8 cellular contexts compared by ENCODE assay signal in genomic region chr20:37901667-37902503, GRCh38. TPM values are rescaled to one million over a fixed set of nuclear protein-coding genes. Genes with fewer than 3 reads are reported as not detected.
DNase-seq lines count a peak whose midpoint lies in the region; ATAC-seq and TF ChIP-seq lines count a peak whose summit lies in the region.

No MANE protein-coding gene starts in this region.

- no peak overlapping the region for H2AK5ac ChIP-seq in trophoblast cell (ENCODE audit: low read length)

- H3K4me3 Mint-ChIP-seq in activated naive CD4-positive, alpha-beta T cell treated with anti-CD3 and anti-CD28 coated beads, Interleukin-2, amount 10 ng/mL, durations not matched to agents 7 days and 5 days, result no peak overlapping the region

- H3K36me3 ChIP-seq in WERI-Rb-1 (no peaks in the 10 kb centered on the region), trophoblast cell (ENCODE audit: control insufficient read depth in 1 of 2, insufficient read depth in 2 of 2, low read length in 2 of 2) (no peaks in the 10 kb centered on the region)

- no peaks in the 10 kb centered on the region for H3K79me2 ChIP-seq in trophoblast cell (ENCODE audit: control insufficient read depth, insufficient read depth, low read length, poor library complexity)

- no peak overlapping the region for H3K27ac ChIP-seq in WERI-Rb-1
- H3K27ac ChIP-seq in trophoblast cell (ENCODE audit: low read depth, low read length), result no peak overlapping the region

- H3K27me3 Mint-ChIP-seq in activated naive CD4-positive, alpha-beta T cell treated with anti-CD3 and anti-CD28 coated beads, Interleukin-2, amount 10 ng/mL, durations not matched to agents 7 days and 5 days, result peaks cover 72% of the 10 kb centered on the region

- H3K4me2 ChIP-seq in trophoblast cell (ENCODE audit: low read length), result no peak overlapping the region

- no peak overlapping the region for H2BK120ac ChIP-seq in trophoblast cell (ENCODE audit: insufficient read depth, low read length, poor library complexity)

- TF ChIP-seq CTCF in WERI-Rb-1 (IDR thresholded peaks at IDR 0.05; ENCODE audit: low read depth, low read length), result peak; percentile 86

- H3K4ac ChIP-seq in trophoblast cell (ENCODE audit: low read depth, low read length), result no peak overlapping the region

- no peak overlapping the region for H2BK5ac ChIP-seq in trophoblast cell (ENCODE audit: low read depth, low read length, poor library complexity)

- peaks cover 2 to 6% of the 10 kb centered on the region in 2 experiments for H3K4me1 ChIP-seq in trophoblast cell (ENCODE audit: control insufficient read depth in 1 of 2, insufficient read depth in 2 of 2, low read length in 2 of 2)

- no peaks in the 10 kb centered on the region for H3K79me1 ChIP-seq in trophoblast cell (ENCODE audit: low read length)

- H3K27me3 ChIP-seq in WERI-Rb-1 (ENCODE audit: insufficient read depth, low read depth, severe bottlenecking) (no peaks in the 10 kb centered on the region), trophoblast cell (ENCODE audit: insufficient read depth, low read length) (peaks cover 7% of the 10 kb centered on the region)

- peaks cover 13% of the 10 kb centered on the region for H3K4me1 Mint-ChIP-seq in activated naive CD4-positive, alpha-beta T cell treated with anti-CD3 and anti-CD28 coated beads, Interleukin-2, amount 10 ng/mL, durations not matched to agents 7 days and 5 days

- H2AFZ ChIP-seq in trophoblast cell (ENCODE audit: insufficient read depth, low read length, poor library complexity), result no peak overlapping the region

- no peak overlapping the region for H4K91ac ChIP-seq in trophoblast cell (ENCODE audit: low read depth, low read length)

- no peak overlapping the region for H3K18ac ChIP-seq in trophoblast cell (ENCODE audit: low read length)

- no peaks in the 10 kb centered on the region for H3K9me3 Mint-ChIP-seq in activated naive CD4-positive, alpha-beta T cell treated with anti-CD3 and anti-CD28 coated beads, Interleukin-2, amount 10 ng/mL, durations not matched to agents 7 days and 5 days

- DNase-seq in activated naive CD4-positive, alpha-beta T cell treated with anti-CD3 and anti-CD28 coated beads, Interleukin-2, amount 10 ng/mL, durations not matched to agents 7 days and 5 days, result peak; percentile 27
- DNase-seq in activated naive CD4-positive, alpha-beta T cell treated with anti-CD3 and anti-CD28 coated beads, Interleukin-2, amount 50 U/mL, for 16 hours, result no peak
- peak; percentile 35 for DNase-seq in MV-4-11 (lab: John Stamatoyannopoulos, UW)
- DNase-seq in WERI-Rb-1, result peak; percentile 78
- DNase-seq in glomerular endothelial cell (ENCODE audit: extremely low read depth, low read depth, low spot score), result peak; percentile 22
- DNase-seq in trophoblast cell, result peak; percentile 63 to 75

- no peak overlapping the region for H4K12ac ChIP-seq in trophoblast cell (ENCODE audit: low read depth, low read length)

- H3K23ac ChIP-seq in trophoblast cell (ENCODE audit: low read length), result no peak overlapping the region

- H3K14ac ChIP-seq in trophoblast cell (ENCODE audit: low read length), result no peak overlapping the region

- H3K36me3 Mint-ChIP-seq in activated naive CD4-positive, alpha-beta T cell treated with anti-CD3 and anti-CD28 coated beads, Interleukin-2, amount 10 ng/mL, durations not matched to agents 7 days and 5 days, result no peaks in the 10 kb centered on the region

- H3K9ac ChIP-seq in trophoblast cell (ENCODE audit: low read length), result no peak overlapping the region

- CTCF ChIA-PET in activated naive CD4-positive, alpha-beta T cell treated with anti-CD3 and anti-CD28 coated beads, Interleukin-2, amount 10 ng/mL, durations not matched to agents 7 days and 5 days (lab: Charles Lee), result interaction anchor here (0.6 to 0.9 kb wide), 3 partner anchors 13 to 455 kb away, joined by 3 to 4 read pairs (median 3); no protein-coding TSS in a partner anchor

- H4K8ac ChIP-seq in trophoblast cell (ENCODE audit: low read depth, low read length), result no peak overlapping the region

- no CpG with 5 or more reads among the region's 38 CpGs for WGBS in trophoblast cell (ENCODE audit: extremely low coverage, insufficient coverage, insufficient read length)

- no peak overlapping the region for H3K27ac Mint-ChIP-seq in activated naive CD4-positive, alpha-beta T cell treated with anti-CD3 and anti-CD28 coated beads, Interleukin-2, amount 10 ng/mL, durations not matched to agents 7 days and 5 days

- H3K4me3 ChIP-seq in WERI-Rb-1 (ENCODE audit: low read depth, low read length) (peak overlapping the region; percentile 44; the same call in 1 of the 2 replicates), trophoblast cell (ENCODE audit: low read depth, low read length) (no peak overlapping the region)

- no peak overlapping the region for H2BK12ac ChIP-seq in trophoblast cell (ENCODE audit: low read length)

- H3K9me3 ChIP-seq in WERI-Rb-1 (ENCODE audit: severe bottlenecking), result no peaks in the 10 kb centered on the region
- H3K9me3 ChIP-seq in trophoblast cell (ENCODE audit: insufficient read depth, low read depth, low read length), result no peaks in the 10 kb centered on the region

- ATAC-seq in GM21529 (IDR thresholded peaks at IDR 0.05; ENCODE audit: unreplicated experiment) (no peak), GM18519 (IDR thresholded peaks at IDR 0.05; ENCODE audit: low FRiP score, unreplicated experiment) (no peak)

RNA-seq across cellular contexts. Expression of gene VSTM2L, which starts 1.0 kb away (rescaled TPM):
- 2.2 and 2.5 TPM in 2 replicates for total RNA-seq in glomerular endothelial cell
- polyA plus RNA-seq in trophoblast cell (2013), result 6.7 and 7.5 TPM in 2 replicates
